ENCODE assay signal across 1 cellular context in genomic region chr16:70804729-70805169, GRCh38.
TF ChIP-seq lines count a peak whose summit lies in the region.

No MANE protein-coding gene starts in this region.

TF ChIP-seq in HepG2, 621 proteins besides CTCF, POLR2A, EP300 and RAD21:
- 0 out of 2 replicates have a peak, but pooled peaks have one; percentile 7 for TF ChIP-seq MAFF (IDR thresholded peaks at IDR 0.05; ENCODE audit: low read depth, low read length)
- TF ChIP-seq MAFK (conservative IDR thresholded peaks at IDR 0.05 in 1 of 2, IDR thresholded peaks at IDR 0.05 in 1 of 2; ENCODE audit: low read length in 2 of 2): 0 out of 4 replicates have a peak, but pooled peaks of 1 of the 2 experiments have one; percentile 15
- TF ChIP-seq BATF2 (CRISPR knock-in tag; IDR thresholded peaks at IDR 0.05): no peak
